In the genomic region with DNA sequence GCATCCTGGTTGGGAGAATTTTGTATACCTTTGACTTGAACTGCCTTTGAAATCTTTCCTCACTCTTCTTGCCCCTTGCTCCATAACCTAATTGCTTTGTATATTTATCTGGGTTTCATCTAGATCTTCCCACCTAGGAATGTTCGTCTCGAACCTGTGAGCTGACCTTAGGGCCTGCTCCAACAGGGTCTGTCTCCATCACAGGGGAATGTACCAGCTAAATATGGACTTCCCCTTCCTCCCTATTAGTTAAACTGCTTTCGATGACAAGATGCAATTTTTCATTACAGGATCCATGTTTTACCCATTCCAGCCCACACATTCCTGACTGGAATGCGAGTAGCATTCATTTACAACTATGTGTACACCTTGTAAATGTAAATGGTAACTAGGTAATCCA, we compare ENCODE assay signal across 36 cellular contexts.
"Had no signal": no experiment of that assay in that cellular context is flagged by ENCODE, and none has a peak within 500 bp of the region (broad histone marks: within the 10 kb centered on the region; RNA-seq: fewer than 3 reads in every experiment).

No MANE protein-coding gene starts in this region.

- H3K4me3 ChIP-seq: adrenal gland, body of pancreas, breast epithelium had no signal

- H3K27me3 ChIP-seq: adrenal gland, body of pancreas, brain microvascular endothelial cell, breast epithelium had no signal

- H3K36me3 Mint-ChIP-seq: activated CD4-positive, alpha-beta memory T cell treated with anti-CD3 and anti-CD28 coated beads for 36 hours; activated naive CD4-positive, alpha-beta T cell treated with anti-CD3 and anti-CD28 coated beads, Interleukin-2, amount 50 U/mL, for 72 hours; activated naive CD8-positive, alpha-beta T cell treated with anti-CD3 and anti-CD28 coated beads for 36 hours had no signal

- ATAC-seq: activated CD4-positive, alpha-beta T cell treated with anti-CD3 and anti-CD28 coated beads for 36 hours; activated CD4-positive, CD25-positive, alpha-beta regulatory T cell treated with anti-CD3 and anti-CD28 coated beads, Interleukin-2, amount 50 U/mL, for 24 hours; activated CD8-positive, alpha-beta T cell treated with anti-CD3 and anti-CD28 coated beads for 36 hours; activated naive CD4-positive, alpha-beta T cell treated with anti-CD3 and anti-CD28 coated beads, Interleukin-2, amount 50 U/mL, for 72 hours; activated T-cell treated with anti-CD3 and anti-CD28 coated beads, Interleukin-2, amount 50 U/mL, for 4 hours; activated T-cell treated with anti-CD3 and anti-CD28 coated beads, Interleukin-2, amount 50 U/mL, for 72 hours; activated T-helper 17 cell treated with anti-CD3 and anti-CD28 coated beads, Interleukin-2, amount 50 U/mL, for 72 hours had no signal

- H3K9me3 ChIP-seq: adrenal gland, body of pancreas, breast epithelium had no signal

- H3K4me3 Mint-ChIP-seq: activated CD4-positive, alpha-beta memory T cell treated with anti-CD3 and anti-CD28 coated beads for 36 hours; activated CD4-positive, alpha-beta T cell treated with anti-CD3 and anti-CD28 coated beads for 36 hours; activated CD4-positive, alpha-beta T cell treated with anti-CD3 and anti-CD28 coated beads, Interleukin-2, amount 10 ng/mL, durations not matched to agents 24 days and 14 days; activated CD8-positive, alpha-beta T cell treated with anti-CD3 and anti-CD28 coated beads for 36 hours; activated naive CD4-positive, alpha-beta T cell treated with anti-CD3 and anti-CD28 coated beads for 36 hours; activated naive CD8-positive, alpha-beta T cell treated with anti-CD3 and anti-CD28 coated beads for 36 hours; activated T-cell treated with anti-CD3 and anti-CD28 coated beads, Interleukin-2, amount 50 U/mL, for 4 hours; activated T-cell treated with anti-CD3 and anti-CD28 coated beads, Interleukin-2, amount 50 U/mL, for 72 hours; activated T-helper 1 cell treated with anti-CD3 and anti-CD28 coated beads, Interleukin-12 subunit alpha, Interleukin-12 subunit beta, Interleukin-2, Interleukin-4 antibody, amounts not matched to agents 30 ng/mL and 10 ng/mL and 1 ng/mL, durations not matched to agents 14 hours and 24 hours and 36 hours; activated T-helper 17 cell treated with anti-CD3 and anti-CD28 coated beads, Interleukin-2, amount 50 U/mL, for 72 hours; T-helper 1 cell treated with Interleukin-12 subunit alpha and Interleukin-12 subunit beta and Interleukin-4 antibody, amounts not matched to agents 30 μg/mL and 1 μg/mL, for 36 hours; T-helper 2 cell treated with Interferon-gamma antibody and Interleukin-4, amounts not matched to agents 5 μg/mL and 100 μg/mL, for 36 hours had no signal

- H3K4me1 Mint-ChIP-seq: activated CD4-positive, alpha-beta T cell treated with anti-CD3 and anti-CD28 coated beads for 36 hours; activated CD4-positive, alpha-beta T cell treated with anti-CD3 and anti-CD28 coated beads, Interleukin-2, amount 10 ng/mL, durations not matched to agents 24 days and 14 days; activated naive CD8-positive, alpha-beta T cell treated with anti-CD3 and anti-CD28 coated beads for 36 hours; activated T-helper 17 cell treated with anti-CD3 and anti-CD28 coated beads, Interleukin-2, amount 50 U/mL, for 72 hours had no signal

- DNase-seq: activated CD4-positive, alpha-beta memory T cell treated with anti-CD3 and anti-CD28 coated beads for 36 hours; activated CD4-positive, alpha-beta T cell treated with anti-CD3 and anti-CD28 coated beads for 1 hour; activated CD4-positive, alpha-beta T cell treated with anti-CD3 and anti-CD28 coated beads for 36 hours; activated CD4-positive, alpha-beta T cell treated with anti-CD3 and anti-CD28 coated beads, Interleukin-2, amount 10 ng/mL, durations not matched to agents 24 days and 14 days; activated CD4-positive, alpha-beta T cell treated with anti-CD3 and anti-CD28 coated beads, Interleukin-2, amount 50 U/mL, for 1 hour; activated CD4-positive, alpha-beta T cell treated with anti-CD3 and anti-CD28 coated beads, Interleukin-2, amount 50 U/mL, for 4 hours; activated CD4-positive, CD25-positive, alpha-beta regulatory T cell; activated CD8-positive, alpha-beta memory T cell treated with anti-CD3 and anti-CD28 coated beads, Interleukin-2, amount 50 U/mL, for 4 hours; activated CD8-positive, alpha-beta T cell treated with anti-CD3 and anti-CD28 coated beads for 36 hours; activated effector memory CD4-positive, alpha-beta T cell treated with anti-CD3 and anti-CD28 coated beads, Interleukin-2, amount 50 U/mL, for 16 hours; activated gamma-delta T cell treated with Interleukin-2 at 50 U/mL for 16 hours; activated naive CD4-positive, alpha-beta T cell; activated naive CD4-positive, alpha-beta T cell treated with anti-CD3 and anti-CD28 coated beads for 36 hours; activated naive CD4-positive, alpha-beta T cell treated with anti-CD3 and anti-CD28 coated beads, Interleukin-2, amount 50 U/mL, for 16 hours; activated naive CD8-positive, alpha-beta T cell treated with anti-CD3 and anti-CD28 coated beads for 36 hours; activated T-cell treated with anti-CD3 and anti-CD28 coated beads for 4 hours; activated T-cell treated with anti-CD3 and anti-CD28 coated beads, Interleukin-2, amount 50 U/mL, for 1 hour; activated T-cell treated with anti-CD3 and anti-CD28 coated beads, Interleukin-2, amount 50 U/mL, for 4 hours; activated T-cell treated with anti-CD3 and anti-CD28 coated beads, Interleukin-2, amount 50 U/mL, for 72 hours; adrenal gland; amniotic stem cell; aorta; brain microvascular endothelial cell; central memory CD4-positive, alpha-beta T cell; T-helper 1 cell; T-helper 2 cell; T-helper 9 cell had no signal

- H3K36me3 ChIP-seq: adrenal gland, brain microvascular endothelial cell, breast epithelium had no signal

- H3K4me1 ChIP-seq: adrenal gland, breast epithelium had no signal

- H3K9me3 Mint-ChIP-seq: activated CD4-positive, alpha-beta memory T cell treated with anti-CD3 and anti-CD28 coated beads for 36 hours; activated CD4-positive, alpha-beta T cell treated with anti-CD3 and anti-CD28 coated beads, Interleukin-2, amount 10 ng/mL, durations not matched to agents 24 days and 14 days; activated CD8-positive, alpha-beta T cell treated with anti-CD3 and anti-CD28 coated beads for 36 hours; activated naive CD4-positive, alpha-beta T cell treated with anti-CD3 and anti-CD28 coated beads for 36 hours; activated naive CD4-positive, alpha-beta T cell treated with anti-CD3 and anti-CD28 coated beads, Interleukin-2, amount 50 U/mL, for 72 hours; activated naive CD8-positive, alpha-beta T cell treated with anti-CD3 and anti-CD28 coated beads for 36 hours; activated T-cell treated with anti-CD3 and anti-CD28 coated beads, Interleukin-2, amount 50 U/mL, for 4 hours; activated T-cell treated with anti-CD3 and anti-CD28 coated beads, Interleukin-2, amount 50 U/mL, for 72 hours; activated T-helper 1 cell treated with anti-CD3 and anti-CD28 coated beads, Interleukin-12 subunit alpha, Interleukin-12 subunit beta, Interleukin-2, Interleukin-4 antibody, amounts not matched to agents 30 ng/mL and 10 ng/mL and 1 ng/mL, durations not matched to agents 14 hours and 24 hours and 36 hours; activated T-helper 17 cell treated with anti-CD3 and anti-CD28 coated beads, Interleukin-2, amount 50 U/mL, for 72 hours; T-helper 1 cell treated with Interleukin-12 subunit alpha and Interleukin-12 subunit beta and Interleukin-4 antibody, amounts not matched to agents 30 μg/mL and 1 μg/mL, for 36 hours; T-helper 2 cell treated with Interferon-gamma antibody and Interleukin-4, amounts not matched to agents 5 μg/mL and 100 μg/mL, for 36 hours had no signal

- H3K27ac ChIP-seq: adrenal gland, brain microvascular endothelial cell, breast epithelium, VCaP had no signal

- H3K27ac Mint-ChIP-seq: activated CD4-positive, alpha-beta memory T cell treated with anti-CD3 and anti-CD28 coated beads for 36 hours; activated CD4-positive, alpha-beta T cell treated with anti-CD3 and anti-CD28 coated beads for 36 hours; activated CD4-positive, alpha-beta T cell treated with anti-CD3 and anti-CD28 coated beads, Interleukin-2, amount 10 ng/mL, durations not matched to agents 24 days and 14 days; activated CD8-positive, alpha-beta T cell treated with anti-CD3 and anti-CD28 coated beads for 36 hours; activated naive CD4-positive, alpha-beta T cell treated with anti-CD3 and anti-CD28 coated beads for 36 hours; activated naive CD4-positive, alpha-beta T cell treated with anti-CD3 and anti-CD28 coated beads, Interleukin-2, amount 50 U/mL, for 72 hours; activated naive CD8-positive, alpha-beta T cell treated with anti-CD3 and anti-CD28 coated beads for 36 hours; activated T-cell treated with anti-CD3 and anti-CD28 coated beads, Interleukin-2, amount 50 U/mL, for 72 hours; activated T-helper 1 cell treated with anti-CD3 and anti-CD28 coated beads, Interleukin-12 subunit alpha, Interleukin-12 subunit beta, Interleukin-2, Interleukin-4 antibody, amounts not matched to agents 30 ng/mL and 10 ng/mL and 1 ng/mL, durations not matched to agents 14 hours and 24 hours and 36 hours; activated T-helper 17 cell treated with anti-CD3 and anti-CD28 coated beads, Interleukin-2, amount 50 U/mL, for 72 hours; T-helper 1 cell treated with Interleukin-12 subunit alpha and Interleukin-12 subunit beta and Interleukin-4 antibody, amounts not matched to agents 30 μg/mL and 1 μg/mL, for 36 hours; T-helper 2 cell treated with Interferon-gamma antibody and Interleukin-4, amounts not matched to agents 5 μg/mL and 100 μg/mL, for 36 hours had no signal
